Comparison of ENCODE assay signal across 28 cellular contexts in the genomic region with DNA sequence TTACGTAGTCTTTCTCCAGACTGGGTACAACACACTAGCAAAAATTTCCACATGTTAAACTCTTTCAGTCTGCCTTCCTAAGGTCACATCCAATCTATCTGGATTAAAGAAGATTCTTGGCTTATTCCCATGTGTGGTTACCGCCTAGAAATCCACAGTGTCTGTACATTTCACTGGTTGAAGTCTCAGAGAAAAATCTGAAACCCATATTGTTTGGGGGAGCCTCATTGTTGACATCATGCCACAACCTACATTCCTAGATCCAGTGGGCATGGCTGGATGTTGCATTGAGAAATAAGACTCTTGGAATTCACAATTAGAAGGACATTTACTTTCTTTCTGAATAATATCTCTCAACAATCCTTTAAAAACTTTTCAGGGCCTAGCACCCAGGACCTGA.
"Had no signal": no experiment of that assay in that cellular context is flagged by ENCODE, and none has a peak within 500 bp of the region (broad histone marks: within the 10 kb centered on the region; RNA-seq: fewer than 3 reads in every experiment).

No MANE protein-coding gene starts in this region.

- H3K4me1 Mint-ChIP-seq: activated naive CD4-positive, alpha-beta T cell treated with anti-CD3 and anti-CD28 coated beads, Interleukin-2, amount 10 ng/mL, durations not matched to agents 7 days and 5 days; activated naive CD8-positive, alpha-beta T cell treated with anti-CD3 and anti-CD28 coated beads, Interleukin-2, amount 10 ng/mL, durations not matched to agents 7 days and 5 days; naive thymus-derived CD4-positive, alpha-beta T cell had no signal

- DNase-seq: activated CD4-positive, alpha-beta T cell treated with anti-CD3 and anti-CD28 coated beads for 48 hours; activated CD4-positive, alpha-beta T cell treated with anti-CD3 and anti-CD28 coated beads, Interleukin-2, amount 50 U/mL, for 48 hours; activated CD8-positive, alpha-beta memory T cell treated with anti-CD3 and anti-CD28 coated beads, Interleukin-2, amount 50 U/mL, for 4 hours; activated gamma-delta T cell; activated naive CD4-positive, alpha-beta T cell treated with anti-CD3 and anti-CD28 coated beads, Interleukin-2, amount 10 ng/mL, durations not matched to agents 7 days and 5 days; activated naive CD8-positive, alpha-beta T cell treated with anti-CD3 and anti-CD28 coated beads, Interleukin-2, amount 10 ng/mL, durations not matched to agents 7 days and 5 days; activated T-cell treated with anti-CD3 and anti-CD28 coated beads, Interleukin-2, amount 50 U/mL, for 1 hour; amygdala; colonic mucosa; dorsolateral prefrontal cortex; effector memory CD4-positive, alpha-beta T cell; erythroblast; hippocampal formation; kidney; left colon; mammary epithelial cell; naive thymus-derived CD4-positive, alpha-beta T cell; ovary; retina; spleen; stimulated activated naive CD4-positive, alpha-beta T cell treated with Interleukin-2 at 50 U/mL for 16 hours; T-helper 9 cell; WERI-Rb-1 had no signal

- H3K27ac ChIP-seq: colonic mucosa, dorsolateral prefrontal cortex, gastroesophageal sphincter, ovary, prostate gland, spleen, tibial nerve, WERI-Rb-1 had no signal

- H3K27me3 ChIP-seq: colonic mucosa, gastroesophageal sphincter, ovary, tibial nerve had no signal

- H3K27ac Mint-ChIP-seq: activated naive CD4-positive, alpha-beta T cell treated with anti-CD3 and anti-CD28 coated beads, Interleukin-2, amount 10 ng/mL, durations not matched to agents 7 days and 5 days; activated naive CD8-positive, alpha-beta T cell treated with anti-CD3 and anti-CD28 coated beads, Interleukin-2, amount 10 ng/mL, durations not matched to agents 7 days and 5 days; naive thymus-derived CD4-positive, alpha-beta T cell; T-helper 1 cell treated with Interleukin-12 subunit alpha and Interleukin-12 subunit beta and Interleukin-4 antibody, amounts not matched to agents 30 μg/mL and 1 μg/mL, for 36 hours had no signal

- H3K4me1 ChIP-seq: colonic mucosa, gastroesophageal sphincter, prostate gland, spleen, tibial nerve had no signal

- H3K4me3 ChIP-seq: colonic mucosa, dorsolateral prefrontal cortex, gastroesophageal sphincter, ovary, prostate gland, spleen, tibial nerve had no signal

- H3K27me3 Mint-ChIP-seq: activated naive CD4-positive, alpha-beta T cell treated with anti-CD3 and anti-CD28 coated beads, Interleukin-2, amount 10 ng/mL, durations not matched to agents 7 days and 5 days; activated naive CD8-positive, alpha-beta T cell treated with anti-CD3 and anti-CD28 coated beads, Interleukin-2, amount 10 ng/mL, durations not matched to agents 7 days and 5 days had no signal

- H3K36me3 Mint-ChIP-seq: activated naive CD4-positive, alpha-beta T cell treated with anti-CD3 and anti-CD28 coated beads, Interleukin-2, amount 10 ng/mL, durations not matched to agents 7 days and 5 days; activated naive CD8-positive, alpha-beta T cell treated with anti-CD3 and anti-CD28 coated beads, Interleukin-2, amount 10 ng/mL, durations not matched to agents 7 days and 5 days; naive thymus-derived CD4-positive, alpha-beta T cell had no signal

- H3K36me3 ChIP-seq: colonic mucosa, gastroesophageal sphincter, ovary, prostate gland, spleen, tibial nerve, WERI-Rb-1 had no signal

- H3K9me3 ChIP-seq: colonic mucosa, gastroesophageal sphincter, ovary, prostate gland, spleen, tibial nerve had no signal

- H3K4me3 Mint-ChIP-seq: activated naive CD4-positive, alpha-beta T cell treated with anti-CD3 and anti-CD28 coated beads, Interleukin-2, amount 10 ng/mL, durations not matched to agents 7 days and 5 days; activated naive CD8-positive, alpha-beta T cell treated with anti-CD3 and anti-CD28 coated beads, Interleukin-2, amount 10 ng/mL, durations not matched to agents 7 days and 5 days; naive thymus-derived CD4-positive, alpha-beta T cell; T-helper 1 cell treated with Interleukin-12 subunit alpha and Interleukin-12 subunit beta and Interleukin-4 antibody, amounts not matched to agents 30 μg/mL and 1 μg/mL, for 36 hours had no signal

- H3K9me3 Mint-ChIP-seq: activated naive CD4-positive, alpha-beta T cell treated with anti-CD3 and anti-CD28 coated beads, Interleukin-2, amount 10 ng/mL, durations not matched to agents 7 days and 5 days; activated naive CD8-positive, alpha-beta T cell treated with anti-CD3 and anti-CD28 coated beads, Interleukin-2, amount 10 ng/mL, durations not matched to agents 7 days and 5 days; T-helper 1 cell treated with Interleukin-12 subunit alpha and Interleukin-12 subunit beta and Interleukin-4 antibody, amounts not matched to agents 30 μg/mL and 1 μg/mL, for 36 hours had no signal

- ATAC-seq: activated CD4-positive, CD25-positive, alpha-beta regulatory T cell treated with anti-CD3 and anti-CD28 coated beads, Interleukin-2, amount 50 U/mL, for 24 hours; gastroesophageal sphincter; left colon; naive thymus-derived CD4-positive, alpha-beta T cell had no signal
